Comparison of ENCODE assay signal across 17 cellular contexts in genomic region chr7:74235525-74236269, GRCh38. TPM values are rescaled to one million over a fixed set of nuclear protein-coding genes. Genes with fewer than 3 reads are reported as not detected.
A peak's percentile ranks its signal among the peaks of the same experiment; 100 is the strongest.
DNase-seq lines count a peak whose midpoint lies in the region; ATAC-seq and TF ChIP-seq lines count a peak whose summit lies in the region.
"Had no signal": no experiment of that assay in that cellular context is flagged by ENCODE, and none has a peak within 500 bp of the region (broad histone marks: within the 10 kb centered on the region; RNA-seq: fewer than 3 reads in every experiment).

No MANE protein-coding gene starts in this region.

- intact Hi-C loops in CD4-positive, alpha-beta T cell (cut with DNase I, micrococcal nuclease) = no loop called here

- CTCF ChIA-PET in activated CD8-positive, alpha-beta memory T cell treated with anti-CD3 and anti-CD28 coated beads, Interleukin-2, amount 10 ng/mL, durations not matched to agents 7 days and 5 days (lab: Charles Lee) = interaction anchor here (1.4 to 2.0 kb wide), 2 partner anchors 29 to 166 kb away, joined by 6 to 11 read pairs; no protein-coding TSS in a partner anchor
- CTCF ChIA-PET in CD4-positive, alpha-beta T cell (lab: Charles Lee) = no interaction called here

- H3K9ac ChIP-seq in endodermal cell (ENCODE audit: extremely low read depth, low read length, poor library complexity, severe bottlenecking) = no peak overlapping the region

- H3K27ac ChIP-seq in KOPT-K1 (ENCODE audit: low read depth, low read length, poor library complexity, severe bottlenecking) (peak overlapping the region; percentile 47), endodermal cell (ENCODE audit: low read depth, low read length) (no peak overlapping the region)
- no peak overlapping the region for H3K27ac ChIP-seq in CD4-positive, alpha-beta T cell (ENCODE audit: low read depth, low read length)
- H3K27ac ChIP-seq: C4-2B, SJSA1 had no signal

- H3K4me3 Mint-ChIP-seq in activated CD8-positive, alpha-beta memory T cell treated with anti-CD3 and anti-CD28 coated beads, Interleukin-2, amount 10 ng/mL, durations not matched to agents 7 days and 5 days = no peak overlapping the region
- H3K4me3 Mint-ChIP-seq in endodermal cell = no peak overlapping the region
- H3K4me3 Mint-ChIP-seq in CD4-positive, alpha-beta T cell = no peak overlapping the region

- H3K4me1 ChIP-seq in endodermal cell (ENCODE audit: control insufficient read depth, insufficient read depth, low read length) = no peaks in the 10 kb centered on the region

- no peak for DNase-seq in activated CD8-positive, alpha-beta memory T cell treated with anti-CD3 and anti-CD28 coated beads, Interleukin-2, amount 10 ng/mL, durations not matched to agents 7 days and 5 days
- no peak for DNase-seq in activated CD8-positive, alpha-beta memory T cell treated with anti-CD3 and anti-CD28 coated beads for 24 hours
- DNase-seq in endodermal cell (no peak), left lobe of liver (ENCODE audit: low spot score) (no peak), retina (no peak)
- no peak for DNase-seq in CD4-positive, alpha-beta T cell
- DNase-seq: COR-L47, DMS153, GOT3, NCI-H1436, NCI-H2029, NCI-H2171, NCI-H446 treated with DMSO at 0.1 percent for 48 hours, PC-3 had no signal

- H3K9me3 Mint-ChIP-seq in activated CD8-positive, alpha-beta memory T cell treated with anti-CD3 and anti-CD28 coated beads, Interleukin-2, amount 10 ng/mL, durations not matched to agents 7 days and 5 days (ENCODE audit: low read depth) = no peaks in the 10 kb centered on the region
- no peaks in the 10 kb centered on the region for H3K9me3 Mint-ChIP-seq in endodermal cell
- no peaks in the 10 kb centered on the region for H3K9me3 Mint-ChIP-seq in CD4-positive, alpha-beta T cell

- ATAC-seq in activated CD8-positive, alpha-beta memory T cell treated with anti-CD3 and anti-CD28 coated beads, Interleukin-2, amount 10 ng/mL, durations not matched to agents 7 days and 5 days = no peak
- ATAC-seq in CD4-positive, alpha-beta T cell (ENCODE audit: poor library complexity) = no peak
- no peak for ATAC-seq in left lobe of liver
- ATAC-seq: PC-3 had no signal

- no peaks in the 10 kb centered on the region for H3K27me3 ChIP-seq in endodermal cell (ENCODE audit: control insufficient read depth, insufficient read depth, low read length, poor library complexity, severe bottlenecking)
- no peaks in the 10 kb centered on the region for H3K27me3 ChIP-seq in CD4-positive, alpha-beta T cell (ENCODE audit: control insufficient read depth, insufficient read depth, low read length)
- H3K27me3 ChIP-seq: SJSA1 had no signal

- 90 to 95% methylated on average over 6 to 8 of the region's 8 CpGs for WGBS in endodermal cell (ENCODE audit: insufficient coverage in 1 of 2, insufficient read length in 1 of 2), 2 experiments

- H3K36me3 ChIP-seq in KOPT-K1 (ENCODE audit: insufficient read depth, low read length) = peaks cover 100% of the 10 kb centered on the region
- H3K36me3 ChIP-seq in endodermal cell (ENCODE audit: control insufficient read depth, insufficient read depth, low read length) = peaks cover 85% of the 10 kb centered on the region

- peak overlapping the region; percentile 81 for H3K27ac Mint-ChIP-seq in activated CD8-positive, alpha-beta memory T cell treated with anti-CD3 and anti-CD28 coated beads, Interleukin-2, amount 10 ng/mL, durations not matched to agents 7 days and 5 days
- peak overlapping the region; percentile 58 for H3K27ac Mint-ChIP-seq in endodermal cell
- no peak overlapping the region for H3K27ac Mint-ChIP-seq in CD4-positive, alpha-beta T cell

- POLR2A ChIA-PET in CD4-positive, alpha-beta T cell (lab: Charles Lee) = no interaction called here

- no peak overlapping the region for H3K4me3 ChIP-seq in endodermal cell (ENCODE audit: low read length)
- H3K4me3 ChIP-seq: SJSA1 had no signal

- no peak for TF ChIP-seq CTCF in endodermal cell (conservative IDR thresholded peaks at IDR 0.05)
- no peak for TF ChIP-seq CTCF in CD4-positive, alpha-beta T cell (IDR thresholded peaks at IDR 0.05)

- no peaks in the 10 kb centered on the region for H3K27me3 Mint-ChIP-seq in activated CD8-positive, alpha-beta memory T cell treated with anti-CD3 and anti-CD28 coated beads, Interleukin-2, amount 10 ng/mL, durations not matched to agents 7 days and 5 days
- H3K27me3 Mint-ChIP-seq in endodermal cell (ENCODE audit: insufficient read depth) = no peaks in the 10 kb centered on the region
- H3K27me3 Mint-ChIP-seq in CD4-positive, alpha-beta T cell = no peaks in the 10 kb centered on the region

- H3K36me3 Mint-ChIP-seq in activated CD8-positive, alpha-beta memory T cell treated with anti-CD3 and anti-CD28 coated beads, Interleukin-2, amount 10 ng/mL, durations not matched to agents 7 days and 5 days = peaks cover 61% of the 10 kb centered on the region
- peaks cover 69% of the 10 kb centered on the region for H3K36me3 Mint-ChIP-seq in endodermal cell (ENCODE audit: low read depth)
- peaks cover 60% of the 10 kb centered on the region for H3K36me3 Mint-ChIP-seq in CD4-positive, alpha-beta T cell (ENCODE audit: low read depth)

- H3K9me3 ChIP-seq in KOPT-K1 (ENCODE audit: insufficient read depth, low read length, poor library complexity, severe bottlenecking) (no peaks in the 10 kb centered on the region), endodermal cell (ENCODE audit: control insufficient read depth, low read length) (no peaks in the 10 kb centered on the region)
- no peaks in the 10 kb centered on the region for H3K9me3 ChIP-seq in CD4-positive, alpha-beta T cell (ENCODE audit: control insufficient read depth, low read length)
- H3K9me3 ChIP-seq: SJSA1 had no signal

- peaks cover 44% of the 10 kb centered on the region for H3K4me1 Mint-ChIP-seq in activated CD8-positive, alpha-beta memory T cell treated with anti-CD3 and anti-CD28 coated beads, Interleukin-2, amount 10 ng/mL, durations not matched to agents 7 days and 5 days
- no peaks in the 10 kb centered on the region for H3K4me1 Mint-ChIP-seq in endodermal cell
- H3K4me1 Mint-ChIP-seq in CD4-positive, alpha-beta T cell (ENCODE audit: low read depth) = no peaks in the 10 kb centered on the region

RNA-seq across cellular contexts. Expression of gene RFC2, which starts 18.5 kb away (rescaled TPM):
- total RNA-seq in activated CD8-positive, alpha-beta memory T cell treated with anti-CD3 and anti-CD28 coated beads, Interleukin-2, amount 10 ng/mL, durations not matched to agents 7 days and 5 days = 10 to 100 TPM; 70.5 to 76.8 TPM
- total RNA-seq in endodermal cell (10 to 100 TPM; 56.7 to 71.6 TPM), left lobe of liver (11.3 TPM)
- polyA plus RNA-seq in endodermal cell (2013, experiment 1 of 2) = 51.0 TPM
- 47.1 TPM for polyA plus RNA-seq in endodermal cell (2013, experiment 2 of 2)
- total RNA-seq in CD4-positive, alpha-beta T cell = 1 to 10 TPM; 8.5 to 9.6 TPM

RNA-seq across cellular contexts. Expression of gene LAT2, which starts 25.9 kb away (rescaled TPM):
- total RNA-seq in activated CD8-positive, alpha-beta memory T cell treated with anti-CD3 and anti-CD28 coated beads, Interleukin-2, amount 10 ng/mL, durations not matched to agents 7 days and 5 days = 10 to 100 TPM; 15.3 to 17.6 TPM
- total RNA-seq in endodermal cell (1 to 10 TPM in 1 of 2 donors, under 1 TPM in 1; 0.55 to 1.0 TPM), left lobe of liver (7.8 TPM)
- polyA plus RNA-seq in endodermal cell (2013, experiment 1 of 2) = 0.14 TPM
- not detected for polyA plus RNA-seq in endodermal cell (2013, experiment 2 of 2)
- 1 to 10 TPM; 1.7 to 2.4 TPM for total RNA-seq in CD4-positive, alpha-beta T cell

RNA-seq across cellular contexts. Expression of gene CLIP2, which starts 53.5 kb away (rescaled TPM):
- 1 to 10 TPM; 1.9 to 4.6 TPM for total RNA-seq in activated CD8-positive, alpha-beta memory T cell treated with anti-CD3 and anti-CD28 coated beads, Interleukin-2, amount 10 ng/mL, durations not matched to agents 7 days and 5 days
- total RNA-seq in endodermal cell = 10 to 100 TPM; 44.3 to 57.2 TPM
- polyA plus RNA-seq in endodermal cell (2013, experiment 1 of 2) = 32.1 TPM
- polyA plus RNA-seq in endodermal cell (2013, experiment 2 of 2) = 33.9 TPM
- 1 to 10 TPM; 2.4 to 2.7 TPM for total RNA-seq in CD4-positive, alpha-beta T cell
- total RNA-seq in left lobe of liver = 5.4 TPM
